Comparison of ENCODE assay signal across 23 cellular contexts in the genomic region with DNA sequence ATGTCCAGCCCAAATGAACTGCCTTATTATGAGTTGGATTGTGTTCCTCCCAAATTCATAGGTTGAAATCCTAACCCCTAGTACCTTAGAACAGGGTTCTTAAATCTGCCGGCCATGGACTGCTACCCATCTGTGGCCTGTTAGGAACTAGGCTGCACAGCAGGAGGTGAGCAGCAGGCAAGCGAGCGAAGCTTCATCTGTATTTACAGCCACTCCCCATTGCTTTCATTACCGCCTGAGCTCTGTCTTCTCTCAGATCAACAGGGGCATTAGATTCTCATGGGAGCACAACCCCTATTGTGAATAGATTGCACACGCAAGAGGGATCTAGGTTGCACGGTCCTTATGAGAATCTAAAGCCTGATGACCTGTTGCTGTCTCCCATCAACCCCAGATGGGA. TPM values are rescaled to one million over a fixed set of nuclear protein-coding genes. Genes with fewer than 3 reads are reported as not detected.
DNase-seq lines count a peak whose midpoint lies in the region; ATAC-seq and TF ChIP-seq lines count a peak whose summit lies in the region.
"Had no signal": no experiment of that assay in that cellular context is flagged by ENCODE, and none has a peak within 500 bp of the region (broad histone marks: within the 10 kb centered on the region; RNA-seq: fewer than 3 reads in every experiment).

No MANE protein-coding gene starts in this region.

- TF ChIP-seq POLR2A in testis (IDR thresholded peaks at IDR 0.05) = no peak

- H3K4me3 ChIP-seq in choroid plexus epithelial cell (ENCODE audit: low read depth, low read length) (no peak overlapping the region), testis (no peak overlapping the region)
- H3K4me3 ChIP-seq: MG63 had no signal

- H3K27ac Mint-ChIP-seq in activated CD4-positive, alpha-beta T cell treated with anti-CD3 and anti-CD28 coated beads, Interleukin-2, amount 10 ng/mL, durations not matched to agents 24 days and 14 days = no peak overlapping the region
- H3K27ac Mint-ChIP-seq: B cell; CD8-positive, alpha-beta T cell; T-cell had no signal

- H3K27me3 Mint-ChIP-seq in activated CD4-positive, alpha-beta T cell treated with anti-CD3 and anti-CD28 coated beads, Interleukin-2, amount 10 ng/mL, durations not matched to agents 24 days and 14 days = peaks cover 23% of the 10 kb centered on the region

- no peak overlapping the region for H3K27ac ChIP-seq in testis
- H3K27ac ChIP-seq: C4-2B had no signal

- H3K36me3 Mint-ChIP-seq in activated CD4-positive, alpha-beta T cell treated with anti-CD3 and anti-CD28 coated beads, Interleukin-2, amount 10 ng/mL, durations not matched to agents 24 days and 14 days (ENCODE audit: low read depth) = no peaks in the 10 kb centered on the region
- H3K36me3 Mint-ChIP-seq: CD8-positive, alpha-beta T cell; T-cell had no signal

- intact Hi-C loops in activated CD4-positive, alpha-beta T cell treated with anti-CD3 and anti-CD28 coated beads, Interleukin-2, amount 10 ng/mL, durations not matched to agents 24 days and 14 days (cut with micrococcal nuclease) = no loop called here
- intact Hi-C loops in testis (cut with DNase I; ENCODE audit: low total_unique reads) = no loop called here

- DNase-seq in activated CD4-positive, alpha-beta T cell treated with anti-CD3 and anti-CD28 coated beads, Interleukin-2, amount 10 ng/mL, durations not matched to agents 24 days and 14 days = peak; percentile 30
- DNase-seq in activated CD4-positive, alpha-beta T cell treated with anti-CD3 and anti-CD28 coated beads, Interleukin-2, amount 50 U/mL, for 4 hours = no peak
- DNase-seq in NCI-H2171 (lab: John Stamatoyannopoulos, UW) = peak; percentile 17
- peak; percentile 6 for DNase-seq in choroid plexus epithelial cell (ENCODE audit: low read depth)
- DNase-seq in testis = no peak
- DNase-seq in HPDE6-E6E7 (ENCODE audit: extremely low spot score) = no peak
- DNase-seq: Caco-2; CD8-positive, alpha-beta T cell; DND-41; KG1; MG63; NCI-H1105 treated with DMSO at 0.1 percent for 48 hours; NCI-H1694; NCI-H2081 treated with DMSO at 0.1 percent for 48 hours; NCI-H510A; Right ventricle myocardium superior; RPMI8226; T-cell had no signal

- no peaks in the 10 kb centered on the region for H3K4me1 ChIP-seq in testis
- H3K4me1 ChIP-seq: Caco-2 had no signal

- no peaks in the 10 kb centered on the region for H3K27me3 ChIP-seq in testis
- H3K27me3 ChIP-seq: MG63 had no signal

- H3K4me1 Mint-ChIP-seq in activated CD4-positive, alpha-beta T cell treated with anti-CD3 and anti-CD28 coated beads, Interleukin-2, amount 10 ng/mL, durations not matched to agents 24 days and 14 days = no peaks in the 10 kb centered on the region
- H3K4me1 Mint-ChIP-seq: B cell, T-cell had no signal

- no peaks in the 10 kb centered on the region for H3K36me3 ChIP-seq in testis (ENCODE audit: low read depth, missing control alignments)
- H3K36me3 ChIP-seq: MG63 had no signal

- no peaks in the 10 kb centered on the region for H3K9me3 Mint-ChIP-seq in activated CD4-positive, alpha-beta T cell treated with anti-CD3 and anti-CD28 coated beads, Interleukin-2, amount 10 ng/mL, durations not matched to agents 24 days and 14 days
- H3K9me3 Mint-ChIP-seq: CD8-positive, alpha-beta T cell; T-cell had no signal

- H3K9me3 ChIP-seq in testis = no peaks in the 10 kb centered on the region
- H3K9me3 ChIP-seq: MG63 had no signal

- TF ChIP-seq CTCF in choroid plexus epithelial cell (conservative IDR thresholded peaks at IDR 0.05; ENCODE audit: low read depth, low read length) (no peak), testis (IDR thresholded peaks at IDR 0.05) (no peak)

- WGBS in testis, 2 donors = 87 to 92% methylated on average over 6 of the region's 6 CpGs

- H3K4me3 Mint-ChIP-seq in activated CD4-positive, alpha-beta T cell treated with anti-CD3 and anti-CD28 coated beads, Interleukin-2, amount 10 ng/mL, durations not matched to agents 24 days and 14 days = no peak overlapping the region
- H3K4me3 Mint-ChIP-seq: B cell; CD8-positive, alpha-beta T cell; T-cell had no signal

- ATAC-seq in HG03159 (IDR thresholded peaks at IDR 0.05; ENCODE audit: unreplicated experiment) = no peak
- ATAC-seq: CD8-positive, alpha-beta T cell; HCT116; HepG2; T-cell had no signal

RNA-seq across cellular contexts. Expression of a gene that starts 9.8 kb away (rescaled TPM):
- 0.66 and 0.82 TPM in 2 replicates for total RNA-seq in activated CD4-positive, alpha-beta T cell treated with anti-CD3 and anti-CD28 coated beads, Interleukin-2, amount 10 ng/mL, durations not matched to agents 24 days and 14 days
- total RNA-seq in testis = 10 to 100 TPM; 17.7 to 19.3 TPM
- polyA plus RNA-seq in testis (ENCODE audit: insufficient read depth, low read depth, low replicate concordance) = 4.2 TPM
- polyA plus RNA-seq: HepG2 had no signal

RNA-seq across cellular contexts. Expression of a gene that starts 21.9 kb away (rescaled TPM):
- 3.4 and 4.2 TPM in 2 replicates for total RNA-seq in activated CD4-positive, alpha-beta T cell treated with anti-CD3 and anti-CD28 coated beads, Interleukin-2, amount 10 ng/mL, durations not matched to agents 24 days and 14 days
- total RNA-seq in testis = 100 to 1,000 TPM; 139 to 144 TPM
- polyA plus RNA-seq in testis (ENCODE audit: insufficient read depth, low read depth, low replicate concordance) = 67.5 TPM

Comparison
In these comparisons a context has a peak if more than half of its experiments do, and no peak if none do; other contexts are left out.
1. DNase-seq: peak in activated CD4-positive, alpha-beta T cell treated with anti-CD3 and anti-CD28 coated beads, Interleukin-2, amount 10 ng/mL, durations not matched to agents 24 days and 14 days (single experiment), NCI-H2171 (single experiment) and choroid plexus epithelial cell (single experiment); none in activated CD4-positive, alpha-beta T cell treated with anti-CD3 and anti-CD28 coated beads, Interleukin-2, amount 50 U/mL, for 4 hours (0 of 2), testis (single experiment) and HPDE6-E6E7 (single experiment).
2. RNA of a gene that starts 9.8 kb away (total RNA-seq): 17.7 to 19.3 TPM in testis; 0.66 to 0.82 TPM in activated CD4-positive, alpha-beta T cell treated with anti-CD3 and anti-CD28 coated beads, Interleukin-2, amount 10 ng/mL, durations not matched to agents 24 days and 14 days; every median in the first group is over 10 times any median in the second.
3. RNA of a gene that starts 21.9 kb away (total RNA-seq): 139 to 144 TPM in testis; 3.4 to 4.2 TPM in activated CD4-positive, alpha-beta T cell treated with anti-CD3 and anti-CD28 coated beads, Interleukin-2, amount 10 ng/mL, durations not matched to agents 24 days and 14 days; every median in the first group is over 10 times any median in the second.